In genomic region chr11:100910808-100911207, GRCh38 we compare ENCODE assay signal across 11 cellular contexts.
A peak's percentile ranks its signal among the peaks of the same experiment; 100 is the strongest.
DNase-seq lines count a peak whose midpoint lies in the region; ATAC-seq, FAIRE-seq and TF ChIP-seq lines count a peak whose summit lies in the region.
"Had no signal": no experiment of that assay in that cellular context is flagged by ENCODE, and none has a peak within 500 bp of the region (broad histone marks: within the 10 kb centered on the region; RNA-seq: fewer than 3 reads in every experiment).

No MANE protein-coding gene starts in this region.

- H3K9me3 ChIP-seq in right atrium auricular region = no peaks in the 10 kb centered on the region

- no peaks in the 10 kb centered on the region for H3K36me3 ChIP-seq in right atrium auricular region

- peak; percentile 27 for DNase-seq in GM20000 (ENCODE audit: low spot score)
- DNase-seq in NAMALWA (ENCODE audit: low spot score) = peak; percentile 78
- DNase-seq in right atrium auricular region (ENCODE audit: low spot score) = no peak
- DNase-seq in activated CD4-positive, alpha-beta memory T cell treated with anti-CD3 and anti-CD28 coated beads, Interleukin-2, amount 10 ng/mL, durations not matched to agents 7 days and 5 days = no peak
- DNase-seq in frontal cortex (ENCODE audit: low spot score in 2 of 2) = no peak
- DNase-seq in A172 (ENCODE audit: low spot score) = no peak
- DNase-seq: COR-L47; naive thymus-derived CD8-positive, alpha-beta T cell had no signal

- H3K4me1 ChIP-seq in right atrium auricular region = no peaks in the 10 kb centered on the region

- POLR2A ChIA-PET in activated CD4-positive, alpha-beta memory T cell treated with anti-CD3 and anti-CD28 coated beads, Interleukin-2, amount 10 ng/mL, durations not matched to agents 7 days and 5 days (lab: Charles Lee) = no interaction called here

- no peaks in the 10 kb centered on the region for H3K9me3 Mint-ChIP-seq in activated CD4-positive, alpha-beta memory T cell treated with anti-CD3 and anti-CD28 coated beads, Interleukin-2, amount 10 ng/mL, durations not matched to agents 7 days and 5 days

- no peaks in the 10 kb centered on the region for H3K27me3 ChIP-seq in right atrium auricular region

- no peak for FAIRE-seq in frontal cortex (lab: Jason Lieb, UNC)

- H3K4me3 Mint-ChIP-seq in activated CD4-positive, alpha-beta memory T cell treated with anti-CD3 and anti-CD28 coated beads, Interleukin-2, amount 10 ng/mL, durations not matched to agents 7 days and 5 days = no peak overlapping the region
- H3K4me3 Mint-ChIP-seq: naive thymus-derived CD8-positive, alpha-beta T cell had no signal

- H3K27ac ChIP-seq in right atrium auricular region = no peak overlapping the region
- H3K27ac ChIP-seq: skin epidermis had no signal

- H3K4me1 Mint-ChIP-seq in activated CD4-positive, alpha-beta memory T cell treated with anti-CD3 and anti-CD28 coated beads, Interleukin-2, amount 10 ng/mL, durations not matched to agents 7 days and 5 days = no peaks in the 10 kb centered on the region
- H3K4me1 Mint-ChIP-seq: naive thymus-derived CD8-positive, alpha-beta T cell had no signal

- no peaks in the 10 kb centered on the region for H3K36me3 Mint-ChIP-seq in activated CD4-positive, alpha-beta memory T cell treated with anti-CD3 and anti-CD28 coated beads, Interleukin-2, amount 10 ng/mL, durations not matched to agents 7 days and 5 days (ENCODE audit: low read depth)
- H3K36me3 Mint-ChIP-seq: naive thymus-derived CD8-positive, alpha-beta T cell had no signal

- H3K4me3 ChIP-seq in right atrium auricular region = no peak overlapping the region
- H3K4me3 ChIP-seq: skin epidermis had no signal

- ATAC-seq in GM18502 (IDR thresholded peaks at IDR 0.05; ENCODE audit: poor library complexity, unreplicated experiment) = peak; percentile 86
- peak; percentile 93 for ATAC-seq in HG02973 (IDR thresholded peaks at IDR 0.05; ENCODE audit: unreplicated experiment)
- ATAC-seq: naive thymus-derived CD8-positive, alpha-beta T cell had no signal

- H3K27ac Mint-ChIP-seq in activated CD4-positive, alpha-beta memory T cell treated with anti-CD3 and anti-CD28 coated beads, Interleukin-2, amount 10 ng/mL, durations not matched to agents 7 days and 5 days = no peak overlapping the region
- H3K27ac Mint-ChIP-seq: naive thymus-derived CD8-positive, alpha-beta T cell had no signal

- no peaks in the 10 kb centered on the region for H3K27me3 Mint-ChIP-seq in activated CD4-positive, alpha-beta memory T cell treated with anti-CD3 and anti-CD28 coated beads, Interleukin-2, amount 10 ng/mL, durations not matched to agents 7 days and 5 days

- CTCF ChIA-PET in activated CD4-positive, alpha-beta memory T cell treated with anti-CD3 and anti-CD28 coated beads, Interleukin-2, amount 10 ng/mL, durations not matched to agents 7 days and 5 days (lab: Charles Lee) = no interaction called here

- TF ChIP-seq CTCF in GM20000 (IDR thresholded peaks at IDR 0.05; ENCODE audit: extremely low read depth, missing control alignments) (no peak), right atrium auricular region (IDR thresholded peaks at IDR 0.05) (no peak)

Comparison
In these comparisons a context has a peak if more than half of its experiments do, and no peak if none do; other contexts are left out.
1. DNase-seq: peak in GM20000 (single experiment) and NAMALWA (single experiment); none in right atrium auricular region (single experiment), activated CD4-positive, alpha-beta memory T cell treated with anti-CD3 and anti-CD28 coated beads, Interleukin-2, amount 10 ng/mL, durations not matched to agents 7 days and 5 days (single experiment), frontal cortex (0 of 2) and A172 (single experiment).